In the genomic region with DNA sequence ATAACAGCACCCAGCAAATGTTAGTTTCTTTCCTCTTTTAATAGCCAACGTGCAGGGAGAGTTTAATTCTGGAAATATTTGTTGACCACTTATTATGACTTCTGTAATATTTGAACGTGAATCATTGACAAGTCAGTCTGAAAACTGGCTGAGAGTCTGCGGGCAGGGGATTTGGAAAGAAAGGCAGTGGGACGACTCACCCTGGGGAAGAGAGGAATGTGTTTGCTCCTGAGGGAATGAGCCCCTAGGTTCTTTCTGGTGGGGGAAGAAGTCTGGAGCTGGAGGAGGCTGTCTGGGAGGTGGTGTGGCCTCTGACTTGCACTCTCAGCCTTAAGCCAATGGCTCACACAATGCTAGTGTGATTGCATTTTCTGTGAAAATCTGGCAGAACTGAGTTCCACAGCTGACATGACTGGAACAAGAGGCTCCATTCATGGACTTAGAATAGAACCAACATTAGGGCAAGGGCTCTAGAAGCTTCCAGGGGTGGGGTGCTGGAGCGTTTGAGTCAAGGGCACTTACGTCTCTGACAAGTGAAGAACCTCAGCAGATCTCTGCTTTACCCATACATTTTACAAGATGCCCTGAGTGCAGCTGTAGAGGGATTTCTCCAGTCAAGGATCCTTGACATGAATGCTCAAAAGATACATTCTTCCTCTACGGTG, we compare ENCODE assay signal across 8 cellular contexts.
DNase-seq lines count a peak whose midpoint lies in the region; ATAC-seq and TF ChIP-seq lines count a peak whose summit lies in the region.
"Not testable (repeated sequence)": the region's sequence is repeated elsewhere in the genome, so short reads cannot be mapped to it uniquely, and the experiment has no call there.

No MANE protein-coding gene starts in this region.

- in situ Hi-C loops in astrocyte of the cerebellum (cut with HindIII; ENCODE audit: low sequenced_read_pairs): not testable (repeated sequence)

- not testable (repeated sequence) for H3K27ac ChIP-seq in PC-3 (ENCODE audit: low read length); esophagus muscularis mucosa (replicated peaks in 1 of 4)

- H2AFZ ChIP-seq in PC-3 (ENCODE audit: low read length): not testable (repeated sequence)

- not testable (repeated sequence) for TF ChIP-seq EP300 in esophagus muscularis mucosa (IDR thresholded peaks at IDR 0.05)

- H3K79me2 ChIP-seq in PC-3 (ENCODE audit: low read length): not testable (repeated sequence)

- CTCF ChIA-PET in BJ (lab: Yijun Ruan, JAX); PC-3 (lab: Charles Lee): not testable (repeated sequence)

- intact Hi-C loops in PC-3 (cut with micrococcal nuclease); esophagus muscularis mucosa (cut with DNase I); head of caudate nucleus (cut with DNase I): not testable (repeated sequence)

- peak; percentile 65 for DNase-seq in BJ (ENCODE audit: low read depth)
- peak; percentile 87 for DNase-seq in HCEC 1CT
- DNase-seq in PC-3: peak; percentile 71
- DNase-seq in astrocyte of the cerebellum (ENCODE audit: low read depth): peak; percentile 63
- DNase-seq in esophagus muscularis mucosa (ENCODE audit: extremely low spot score): peak; percentile 57
- DNase-seq in head of caudate nucleus: peak in 25 of 42 donors; percentile 12 to 82 (median 43)
- peak; percentile 30 for DNase-seq in non-pigmented ciliary epithelial cell (ENCODE audit: low read depth)
- peak; percentile 84 for DNase-seq in superior temporal gyrus (ENCODE audit: extremely low spot score)

- peak; percentile 77 for ATAC-seq in PC-3

- H3K9me2 ChIP-seq in PC-3 (replicated peaks; ENCODE audit: low read length): not testable (repeated sequence)

- not testable (repeated sequence) for H3K4me1 ChIP-seq in PC-3 (ENCODE audit: insufficient read depth, low read length); esophagus muscularis mucosa

- H3K36me3 ChIP-seq in BJ (ENCODE audit: control insufficient read depth, insufficient read depth, low read length); PC-3 (ENCODE audit: low read depth, low read length); esophagus muscularis mucosa: not testable (repeated sequence)

- H3F3A ChIP-seq in PC-3 (ENCODE audit: low read length, unreplicated experiment): not testable (repeated sequence)

- TF ChIP-seq POLR2A in esophagus muscularis mucosa (IDR thresholded peaks at IDR 0.05; ENCODE audit: low read depth): not testable (repeated sequence)

- H3K9me3 ChIP-seq in PC-3 (ENCODE audit: low read length); esophagus muscularis mucosa: not testable (repeated sequence)

- not testable (repeated sequence) for H3K9ac ChIP-seq in PC-3 (ENCODE audit: low read length)

- not testable (repeated sequence) for TF ChIP-seq CTCF in BJ (IDR thresholded peaks at IDR 0.05; ENCODE audit: insufficient read depth, low read depth, low read length); PC-3 (conservative IDR thresholded peaks at IDR 0.05; ENCODE audit: low read depth, low read length); astrocyte of the cerebellum (IDR thresholded peaks at IDR 0.05; ENCODE audit: low read depth, low read length, missing control alignments); esophagus muscularis mucosa (IDR thresholded peaks at IDR 0.05)

- 68% methylated on average over 6 of the region's 7 CpGs for WGBS in esophagus muscularis mucosa

- H3K27me3 ChIP-seq in BJ (ENCODE audit: control insufficient read depth, insufficient read depth, low read length); PC-3 (ENCODE audit: low read length); esophagus muscularis mucosa: not testable (repeated sequence)

- not testable (repeated sequence) for H3K4me3 ChIP-seq in BJ (ENCODE audit: low read depth, low read length); PC-3 (ENCODE audit: low read length); astrocyte of the cerebellum (ENCODE audit: low read depth, low read length); esophagus muscularis mucosa

- POLR2A ChIA-PET in BJ (lab: Charles Lee); PC-3 (lab: Charles Lee; ENCODE audit: unreplicated experiment): not testable (repeated sequence)

- not testable (repeated sequence) for H4K20me1 ChIP-seq in PC-3 (ENCODE audit: low read length)

- BruUV-seq in PC-3 (replicated peaks; lab: Mats Ljungman, UMichigan): not testable (repeated sequence)

- not testable (repeated sequence) for H3K4me2 ChIP-seq in PC-3 (ENCODE audit: low read length)

Comparison
In these comparisons a context has a peak if more than half of its experiments do, and no peak if none do; other contexts are left out.
1. DNase-seq: peak in every context shown above with its lines; median percentile 87 in HCEC 1CT; 84 in superior temporal gyrus; 71 in PC-3; 65 in BJ; 63 in astrocyte of the cerebellum; 57 in esophagus muscularis mucosa; 43 in head of caudate nucleus; 30 in non-pigmented ciliary epithelial cell.